In genomic region chr7:5313076-5313885, GRCh38 we compare ENCODE assay signal across 1 cellular context.
A peak's percentile ranks its signal among the peaks of the same experiment; 100 is the strongest.
TF ChIP-seq lines count a peak whose summit lies in the region.

No MANE protein-coding gene starts in this region.

TF ChIP-seq in HepG2, 621 proteins besides CTCF, POLR2A, EP300 and RAD21:
- peak; percentile 40 for TF ChIP-seq AGO2 (optimal IDR thresholded peaks at IDR 0.05; ENCODE audit: low read depth, low read length)
